8 cellular contexts compared by ENCODE assay signal in the genomic region with DNA sequence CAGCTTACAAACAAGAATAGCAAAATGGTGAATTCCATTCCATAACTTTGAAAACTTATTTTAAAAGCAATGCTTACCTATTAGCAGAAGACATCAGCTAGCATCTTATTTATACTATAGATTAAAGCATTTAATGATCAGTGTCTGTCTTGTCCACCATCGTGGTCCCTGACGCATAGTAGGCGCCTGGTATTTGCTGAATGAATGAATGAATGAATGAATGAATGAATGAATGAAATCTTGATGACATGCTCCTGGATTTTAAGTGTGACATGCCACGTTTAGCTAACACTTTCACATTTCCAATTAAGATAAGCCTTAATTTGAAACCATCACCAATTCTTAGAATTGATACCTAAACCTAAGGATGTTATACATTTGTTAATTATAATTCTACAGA.
"Had no signal": no experiment of that assay in that cellular context is flagged by ENCODE, and none has a peak within 500 bp of the region (broad histone marks: within the 10 kb centered on the region; RNA-seq: fewer than 3 reads in every experiment).

No MANE protein-coding gene starts in this region.

- H3K4me3 ChIP-seq: GM23338 had no signal

- DNase-seq: H9, HCEC 1CT, HFFc6, KG1 had no signal

- H2AFZ ChIP-seq: GM23338 had no signal

- FAIRE-seq: H1, H54, HTR-8/SVneo had no signal

- ATAC-seq: GM23338 had no signal

- H3K4me2 ChIP-seq: GM23338 had no signal
